Comparison of ENCODE assay signal across 8 cellular contexts in the genomic region with DNA sequence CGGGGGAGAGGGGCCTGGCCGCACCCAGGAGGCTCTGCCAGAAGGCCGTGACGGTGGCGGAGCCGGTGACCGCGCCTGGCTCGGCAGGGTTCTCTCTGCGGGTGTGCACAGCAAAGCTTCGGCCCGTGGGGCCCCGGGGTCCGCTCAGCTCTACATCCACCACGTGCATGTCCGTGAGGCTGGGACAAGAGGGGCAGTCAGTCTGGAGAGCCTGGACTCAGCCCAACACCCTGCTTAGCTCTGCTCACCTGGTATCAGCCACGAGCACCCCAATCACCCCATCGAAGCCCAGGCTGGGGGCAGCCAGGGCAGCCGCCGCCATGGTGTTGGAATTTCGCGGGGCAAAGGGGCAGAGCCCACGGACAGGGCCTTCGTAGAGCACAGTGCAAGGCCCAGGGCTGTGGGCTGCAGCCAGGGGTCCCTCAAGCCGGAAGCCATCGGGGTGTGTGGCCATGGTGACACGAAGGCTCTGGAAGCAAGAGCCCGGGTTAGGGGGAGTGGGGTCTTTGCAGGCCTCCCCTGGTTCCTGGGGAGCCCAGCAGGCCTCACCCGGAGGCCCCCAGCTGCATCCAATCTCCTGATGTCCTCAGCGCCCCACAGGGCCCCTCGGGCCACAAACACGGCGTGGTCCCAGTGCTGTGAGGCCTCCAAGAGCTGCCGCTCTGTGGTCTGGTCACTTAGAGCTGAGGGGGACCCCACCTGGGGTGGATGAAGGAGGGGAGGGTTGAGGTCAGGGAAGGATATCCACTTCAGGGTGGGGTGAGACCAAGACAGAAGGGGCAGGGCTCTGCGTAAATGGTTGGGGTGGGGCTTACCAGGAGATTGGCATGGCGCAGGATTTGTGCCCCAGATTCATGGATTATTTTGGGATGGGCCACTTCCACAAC. TPM values are rescaled to one million over a fixed set of nuclear protein-coding genes. Genes with fewer than 3 reads are reported as not detected.
A peak's percentile ranks its signal among the peaks of the same experiment; 100 is the strongest.
DNase-seq lines count a peak whose midpoint lies in the region; ATAC-seq and TF ChIP-seq lines count a peak whose summit lies in the region.
"Had no signal": no experiment of that assay in that cellular context is flagged by ENCODE, and none has a peak within 500 bp of the region (broad histone marks: within the 10 kb centered on the region; RNA-seq: fewer than 3 reads in every experiment).

No MANE protein-coding gene starts in this region.

- H3K36me3 Mint-ChIP-seq in activated naive CD8-positive, alpha-beta T cell treated with anti-CD3 and anti-CD28 coated beads, Interleukin-2, amount 50 U/mL, for 24 hours (ENCODE audit: low read depth): peaks cover 2% of the 10 kb centered on the region
- no peaks in the 10 kb centered on the region for H3K36me3 Mint-ChIP-seq in mesothelial cell of epicardium
- H3K36me3 Mint-ChIP-seq in activated CD4-positive, alpha-beta memory T cell treated with anti-CD3 and anti-CD28 coated beads for 36 hours: peaks cover 3% of the 10 kb centered on the region

- H3K27ac Mint-ChIP-seq in activated naive CD8-positive, alpha-beta T cell treated with anti-CD3 and anti-CD28 coated beads, Interleukin-2, amount 50 U/mL, for 24 hours: no peak overlapping the region
- H3K27ac Mint-ChIP-seq in mesothelial cell of epicardium: no peak overlapping the region
- no peak overlapping the region for H3K27ac Mint-ChIP-seq in activated CD4-positive, alpha-beta memory T cell treated with anti-CD3 and anti-CD28 coated beads for 36 hours

- peak overlapping the region; percentile 92 for H3K4me3 Mint-ChIP-seq in activated naive CD8-positive, alpha-beta T cell treated with anti-CD3 and anti-CD28 coated beads, Interleukin-2, amount 50 U/mL, for 24 hours
- H3K4me3 Mint-ChIP-seq in mesothelial cell of epicardium: peak overlapping the region; percentile 93
- no peak overlapping the region for H3K4me3 Mint-ChIP-seq in activated CD4-positive, alpha-beta memory T cell treated with anti-CD3 and anti-CD28 coated beads for 36 hours

- H3K9me3 Mint-ChIP-seq in activated naive CD8-positive, alpha-beta T cell treated with anti-CD3 and anti-CD28 coated beads, Interleukin-2, amount 50 U/mL, for 24 hours: no peaks in the 10 kb centered on the region
- H3K9me3 Mint-ChIP-seq in mesothelial cell of epicardium: no peaks in the 10 kb centered on the region
- no peaks in the 10 kb centered on the region for H3K9me3 Mint-ChIP-seq in activated CD4-positive, alpha-beta memory T cell treated with anti-CD3 and anti-CD28 coated beads for 36 hours

- ATAC-seq in activated naive CD8-positive, alpha-beta T cell treated with anti-CD3 and anti-CD28 coated beads, Interleukin-2, amount 50 U/mL, for 24 hours: no peak
- ATAC-seq in HG03159 (IDR thresholded peaks at IDR 0.05; ENCODE audit: unreplicated experiment): no peak

- TF ChIP-seq CTCF in mesothelial cell of epicardium (IDR thresholded peaks at IDR 0.05; ENCODE audit: unreplicated experiment): no peak

- in situ Hi-C loops in G401 (cut with HindIII; ENCODE audit: low sequenced_read_pairs): no loop called here

- H3K27me3 Mint-ChIP-seq in activated naive CD8-positive, alpha-beta T cell treated with anti-CD3 and anti-CD28 coated beads, Interleukin-2, amount 50 U/mL, for 24 hours: peaks cover 11% of the 10 kb centered on the region
- no peaks in the 10 kb centered on the region for H3K27me3 Mint-ChIP-seq in mesothelial cell of epicardium (ENCODE audit: low read depth)
- peaks cover 5% of the 10 kb centered on the region for H3K27me3 Mint-ChIP-seq in activated CD4-positive, alpha-beta memory T cell treated with anti-CD3 and anti-CD28 coated beads for 36 hours

- intact Hi-C loops in activated CD4-positive, alpha-beta memory T cell treated with anti-CD3 and anti-CD28 coated beads for 36 hours (cut with micrococcal nuclease): no loop called here

- H3K4me1 Mint-ChIP-seq in activated naive CD8-positive, alpha-beta T cell treated with anti-CD3 and anti-CD28 coated beads, Interleukin-2, amount 50 U/mL, for 24 hours: peaks cover 16% of the 10 kb centered on the region
- peaks cover 10% of the 10 kb centered on the region for H3K4me1 Mint-ChIP-seq in mesothelial cell of epicardium
- peaks cover 18% of the 10 kb centered on the region for H3K4me1 Mint-ChIP-seq in activated CD4-positive, alpha-beta memory T cell treated with anti-CD3 and anti-CD28 coated beads for 36 hours (ENCODE audit: low read depth)

- POLR2A ChIA-PET in activated CD4-positive, alpha-beta memory T cell treated with anti-CD3 and anti-CD28 coated beads for 36 hours (lab: Charles Lee): interaction anchor here (1.0 to 1.6 kb wide), 2 partner anchors 10 to 36 kb away, joined by 3 to 4 read pairs; a partner anchor contains a TSS

- CTCF ChIA-PET in activated CD4-positive, alpha-beta memory T cell treated with anti-CD3 and anti-CD28 coated beads for 36 hours (lab: Charles Lee): interaction anchor here (0.9 to 2.2 kb wide), 2 partner anchors 26 to 44 kb away, joined by 5 to 9 read pairs; no protein-coding TSS in a partner anchor

- peak; percentile 63 for DNase-seq in G401 (ENCODE audit: low spot score)
- no peak for DNase-seq in activated naive CD8-positive, alpha-beta T cell treated with anti-CD3 and anti-CD28 coated beads, Interleukin-2, amount 50 U/mL, for 24 hours
- no peak for DNase-seq in mesothelial cell of epicardium (ENCODE audit: low spot score in 2 of 2, unreplicated experiment in 2 of 2)
- DNase-seq in activated CD4-positive, alpha-beta memory T cell treated with anti-CD3 and anti-CD28 coated beads for 36 hours: no peak
- DNase-seq in NCI-H2171 treated with DMSO at 0.1 percent for 48 hours (lab: John Stamatoyannopoulos, UW): no peak
- DNase-seq: T-helper 9 cell had no signal

RNA-seq across cellular contexts. Expression of a gene that starts 1.4 kb away (rescaled TPM):
- not detected in 2 replicates for total RNA-seq in G401 (2014; rRNA removed; shearing (Covaris generic))
- total RNA-seq in mesothelial cell of epicardium: 0.70 TPM in 1 of 3 replicates, not detected in the others
- total RNA-seq in activated CD4-positive, alpha-beta memory T cell treated with anti-CD3 and anti-CD28 coated beads for 36 hours: not detected
- total RNA-seq: urinary bladder had no signal

RNA-seq across cellular contexts. Expression of a gene that starts 1.4 kb away (rescaled TPM):
- 13.6 and 33.3 TPM in 2 replicates for total RNA-seq in G401 (2014; rRNA removed; shearing (Covaris generic))
- total RNA-seq in mesothelial cell of epicardium: 16.4 to 18.7 TPM (median 17.5 TPM) in 3 replicates
- 10 to 100 TPM; 29.5 to 36.2 TPM for total RNA-seq in activated CD4-positive, alpha-beta memory T cell treated with anti-CD3 and anti-CD28 coated beads for 36 hours

RNA-seq across cellular contexts. Expression of a gene that starts 35.7 kb away (rescaled TPM):
- total RNA-seq in G401 (2014; rRNA removed; shearing (Covaris generic)): 0.10 and 1.5 TPM in 2 replicates
- total RNA-seq in mesothelial cell of epicardium: 10.1 to 12.7 TPM (median 11.5 TPM) in 3 replicates
- under 1 TPM; 0.77 to 0.88 TPM for total RNA-seq in activated CD4-positive, alpha-beta memory T cell treated with anti-CD3 and anti-CD28 coated beads for 36 hours
- total RNA-seq: urinary bladder had no signal

RNA-seq across cellular contexts. Expression of a gene that starts 36.0 kb away (rescaled TPM):
- 104 and 113 TPM in 2 replicates for total RNA-seq in G401 (2014; rRNA removed; shearing (Covaris generic))
- total RNA-seq in mesothelial cell of epicardium: 175 to 181 TPM (median 176 TPM) in 3 replicates
- 10 to 100 TPM; 37.5 to 37.6 TPM for total RNA-seq in activated CD4-positive, alpha-beta memory T cell treated with anti-CD3 and anti-CD28 coated beads for 36 hours

RNA-seq across cellular contexts. Expression of a gene that starts 55.9 kb away (rescaled TPM):
- 16.5 and 19.2 TPM in 2 replicates for total RNA-seq in G401 (2014; rRNA removed; shearing (Covaris generic))
- total RNA-seq in mesothelial cell of epicardium: 15.2 to 16.9 TPM (median 16.3 TPM) in 3 replicates
- not detected for total RNA-seq in activated CD4-positive, alpha-beta memory T cell treated with anti-CD3 and anti-CD28 coated beads for 36 hours
